8 cellular contexts compared by ENCODE assay signal in the genomic region with DNA sequence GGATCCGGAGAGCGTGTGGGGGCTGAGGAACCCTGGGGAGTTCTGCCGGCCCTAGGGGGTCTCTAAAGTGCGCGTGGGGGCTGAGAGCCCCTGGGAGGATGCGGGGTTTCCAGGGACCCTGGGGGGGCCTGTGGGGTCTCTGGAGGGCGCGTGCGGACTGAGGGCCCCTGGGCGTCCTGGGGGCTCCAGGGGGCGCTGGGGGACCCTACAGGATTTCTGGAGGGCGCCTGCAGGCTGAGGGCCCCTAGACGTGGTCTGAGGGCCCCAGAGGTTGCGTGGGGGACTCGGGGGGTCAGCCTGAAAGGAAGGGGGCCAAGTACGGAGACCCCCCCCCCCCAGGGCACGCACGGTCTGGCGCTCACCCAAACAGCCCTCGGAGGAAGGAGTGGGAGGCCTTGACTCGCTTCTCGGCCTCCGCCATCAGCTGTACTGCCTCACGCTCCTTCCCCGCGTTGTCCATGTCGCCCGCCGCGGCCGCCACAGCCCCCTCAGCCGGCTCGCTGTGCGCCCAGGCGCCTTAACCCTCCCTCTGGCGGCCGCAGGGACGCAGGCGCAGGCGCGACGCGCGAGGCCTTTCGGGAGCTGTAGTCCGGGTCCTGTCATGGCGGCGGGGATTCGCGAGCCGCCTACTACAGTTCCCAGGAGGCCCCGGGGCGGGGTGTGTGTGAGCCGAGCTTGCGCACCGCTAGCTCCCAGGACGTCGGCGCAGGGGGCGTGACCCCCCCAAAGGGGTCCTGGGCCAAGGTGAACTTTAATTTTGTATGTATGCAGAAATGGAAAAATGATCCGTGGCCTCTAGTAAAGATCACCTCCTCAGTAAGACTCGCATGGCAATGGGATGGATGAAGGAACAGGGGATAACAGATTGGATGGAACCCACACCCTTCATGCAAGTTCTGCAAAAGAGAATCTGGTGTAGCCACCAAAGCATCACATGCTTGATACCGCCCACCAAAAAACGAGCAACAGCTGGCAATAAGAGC. TPM values are rescaled to one million over a fixed set of nuclear protein-coding genes. Genes with fewer than 3 reads are reported as not detected.
DNase-seq lines count a peak whose midpoint lies in the region; ATAC-seq lines count a peak whose summit lies in the region.

NAPB (minus strand) TSS at position 546 of the 983 bp plus-strand sequence; CDS start at position 460, 86 bp downstream.

- H3K4me3 Mint-ChIP-seq in memory B cell, result peak within 1 kb of the TSS; percentile 93

- H3K4me1 Mint-ChIP-seq in memory B cell, result peaks cover 8% of the 10 kb centered on the region

- H3K27ac Mint-ChIP-seq in memory B cell, result peak within 1 kb of the TSS; percentile 91

- DNase-seq in Caki2 (ENCODE audit: low read depth), result peak; percentile 85
- DNase-seq in HT1080 (ENCODE audit: low read depth), result peak; percentile 89
- peak; percentile 95 for DNase-seq in NK-92 treated with Interleukin-12 subunit alpha and Interleukin-12 subunit beta, amount 100 ng/mL, for 24 hours (lab: John Stamatoyannopoulos, UW)
- DNase-seq in activated CD8-positive, alpha-beta memory T cell treated with anti-CD3 and anti-CD28 coated beads for 24 hours, result peak; percentile 96
- DNase-seq in effector CD8-positive, alpha-beta T cell (lab: John Stamatoyannopoulos, UW), result peak; percentile 86
- DNase-seq in memory B cell (ENCODE audit: low spot score in 2 of 2), result peak; percentile 86 to 92
- peak; percentile 87 for DNase-seq in stimulated activated CD8-positive, alpha-beta memory T cell treated with anti-CD3 and anti-CD28 coated beads, Interleukin-12 subunit alpha, Interleukin-12 subunit beta, amount 100 ng/mL, for 1 hour (ENCODE audit: low read depth)

- H3K9me3 Mint-ChIP-seq in memory B cell, result no peaks in the 10 kb centered on the region

- H3K27me3 Mint-ChIP-seq in memory B cell, result peaks cover 4% of the 10 kb centered on the region

- in situ Hi-C loops in Caki2 (cut with HindIII; ENCODE audit: low pct_unique_long_range_greater_than_20kb, low sequenced_read_pairs), result no loop called here

- ATAC-seq in GM21367 (IDR thresholded peaks at IDR 0.05; ENCODE audit: unreplicated experiment) (peak; percentile 96), memory B cell (ENCODE audit: low read depth) (peak; percentile 98)

- no peaks in the 10 kb centered on the region for H3K36me3 Mint-ChIP-seq in memory B cell

RNA-seq across cellular contexts. Expression of gene NAPB, which starts in this region (rescaled TPM):
- 3.1 and 4.3 TPM in 2 replicates for total RNA-seq in Caki2 (2014; rRNA removed; shearing (Covaris generic); ENCODE audit: low replicate concordance)
- 3.5 and 4.2 TPM in 2 replicates for total RNA-seq in HT1080 (2014; rRNA removed; shearing (Covaris generic))
- polyA plus RNA-seq in HT1080 (2015; cell fraction: cytosol; rRNA removed), result 3.6 TPM in 2 replicates
- 25.3 and 31.5 TPM in 2 replicates for polyA plus RNA-seq in HT1080 (2015; cell fraction: nucleus; rRNA removed)

Comparison
In these comparisons a context has a peak if more than half of its experiments do, and no peak if none do; other contexts are left out.
1. Peak in every context shown above with its lines: DNase-seq and ATAC-seq.